8 cellular contexts compared by ENCODE assay signal in genomic region chrX:65034641-65035450, GRCh38. TPM values are rescaled to one million over a fixed set of nuclear protein-coding genes. Genes with fewer than 3 reads are reported as not detected.
A peak's percentile ranks its signal among the peaks of the same experiment; 100 is the strongest.
DNase-seq lines count a peak whose midpoint lies in the region; ATAC-seq and TF ChIP-seq lines count a peak whose summit lies in the region.

ZC3H12B (plus strand) TSS chrX:65034826.

- no peaks in the 10 kb centered on the region for H3K9me3 Mint-ChIP-seq in HFFc6

- H3K27me3 Mint-ChIP-seq in HFFc6 (ENCODE audit: insufficient read depth), result no peaks in the 10 kb centered on the region

- H3K36me3 Mint-ChIP-seq in HFFc6 (ENCODE audit: low read depth), result no peaks in the 10 kb centered on the region

- peak within 1 kb of the TSS; percentile 70; the same call in 1 of the 2 replicates for H3K27ac Mint-ChIP-seq in HFFc6

- peak; percentile 46 for TF ChIP-seq CTCF in GM12864 (IDR thresholded peaks at IDR 0.05; ENCODE audit: low read depth, low read length, missing control alignments)
- TF ChIP-seq CTCF in HFFc6 (IDR thresholded peaks at IDR 0.05), result peak; percentile 66
- peak; percentile 35 for TF ChIP-seq CTCF in lower lobe of right lung (IDR thresholded peaks at IDR 0.05)

- H3K4me1 ChIP-seq in lower lobe of right lung, result no peaks in the 10 kb centered on the region

- DNase-seq in GM12864 (ENCODE audit: low read depth), result no peak
- peak; percentile 64 for DNase-seq in HFFc6
- DNase-seq in NCI-H1930 (lab: John Stamatoyannopoulos, UW), result peak; percentile 7 to 37
- DNase-seq in activated CD4-positive, alpha-beta T cell treated with anti-CD3 and anti-CD28 coated beads, Interleukin-2, amount 50 U/mL, for 48 hours, result peak; percentile 78 to 82
- peak; percentile 89 for DNase-seq in ecto neural progenitor cell (ENCODE audit: low spot score)
- DNase-seq in lower lobe of right lung, result peak; percentile 58
- DNase-seq in stimulated activated CD4-positive, alpha-beta T cell treated with anti-CD3 and anti-CD28 coated beads, TNF-alpha, amount 100 ng/mL, for 24 hours (ENCODE audit: low read depth in 3 of 3), result peak; percentile 57 to 78 (median 62)
- no peak for DNase-seq in DMS79 (lab: John Stamatoyannopoulos, UW)

- ATAC-seq in lower lobe of right lung, result peak; percentile 95 to 97

- no peaks in the 10 kb centered on the region for H3K9me3 ChIP-seq in lower lobe of right lung

- peak within 1 kb of the TSS; percentile 72 for H3K27ac ChIP-seq in lower lobe of right lung

- peak within 1 kb of the TSS; percentile 88 for H3K4me3 Mint-ChIP-seq in HFFc6

- H3K27me3 ChIP-seq in lower lobe of right lung (ENCODE audit: low read depth), result no peaks in the 10 kb centered on the region

- no peaks in the 10 kb centered on the region for H3K4me1 Mint-ChIP-seq in HFFc6 (ENCODE audit: low read depth)

- intact Hi-C loops in lower lobe of right lung (cut with DNase I), result no loop called here

- H3K36me3 ChIP-seq in lower lobe of right lung, result no peaks in the 10 kb centered on the region

- H3K4me3 ChIP-seq in GM12864 (ENCODE audit: low read depth, low read length), result peak within 1 kb of the TSS; percentile 63
- H3K4me3 ChIP-seq in lower lobe of right lung, result peak within 1 kb of the TSS; percentile 57

RNA-seq across cellular contexts. Expression of gene ZC3H12B, which starts in this region (rescaled TPM):
- total RNA-seq in HFFc6 (2021; fragmentation: NEBNext Ultra II Directional; extraction: Animal tissue kit (Norgen Biotek cat#: 25700)), result under 1 TPM; 0.17 to 0.78 (median 0.48) TPM
- total RNA-seq in lower lobe of right lung, result 1.6 TPM

Comparison
In these comparisons a context has a peak if more than half of its experiments do, and no peak if none do; other contexts are left out.
1. Peak in DNase-seq in HFFc6; RNA of the gene not detected or under 1 TPM.
2. DNase-seq: peak in NCI-H1930 (2 of 2), activated CD4-positive, alpha-beta T cell treated with anti-CD3 and anti-CD28 coated beads, Interleukin-2, amount 50 U/mL, for 48 hours (2 of 2), ecto neural progenitor cell (single experiment), lower lobe of right lung (single experiment) and stimulated activated CD4-positive, alpha-beta T cell treated with anti-CD3 and anti-CD28 coated beads, TNF-alpha, amount 100 ng/mL, for 24 hours (3 of 3); none in GM12864 (single experiment) and DMS79 (single experiment).
3. Peak in every context shown above with its lines, with median percentiles within 50 percentile points of each other: CTCF ChIP-seq.